Comparison of ENCODE assay signal across 35 cellular contexts in genomic region chr2:190405995-190406394, GRCh38.
"Had no signal": no experiment of that assay in that cellular context is flagged by ENCODE, and none has a peak within 500 bp of the region (broad histone marks: within the 10 kb centered on the region; RNA-seq: fewer than 3 reads in every experiment).

No MANE protein-coding gene starts in this region.

- H3K9me3 ChIP-seq: MG63 had no signal

- H3K4me3 ChIP-seq: MG63 had no signal

- H3K36me3 ChIP-seq: MG63 had no signal

- DNase-seq: Karpas-422, Kasumi-1, MG63, MM.1S, MV-4-11, NCI-H1048, NCI-H1092, NCI-H1092 treated with DMSO at 0.1 percent for 48 hours, NCI-H1105, NCI-H1105 treated with DMSO at 0.1 percent for 48 hours, NCI-H1417, NCI-H1417 treated with DMSO at 0.1 percent for 48 hours, NCI-H1436, NCI-H1436 treated with DMSO at 0.1 percent for 48 hours, NCI-H146, NCI-H1694, NCI-H1694 treated with DMSO at 0.1 percent for 48 hours, NCI-H187, NCI-H187 treated with DMSO at 0.1 percent for 48 hours, NCI-H1930, NCI-H2029, NCI-H2029 treated with DMSO at 0.1 percent for 48 hours, NCI-H2081, NCI-H2081 treated with DMSO at 0.1 percent for 48 hours, NCI-H2107, NCI-H2171, NCI-H2171 treated with DMSO at 0.1 percent for 48 hours, NCI-H2227 treated with DMSO at 0.1 percent for 48 hours, NCI-H226, NCI-H345, NCI-H446, NCI-H446 treated with DMSO at 0.1 percent for 48 hours, NCI-H510A, NCI-H510A treated with DMSO at 0.1 percent for 48 hours, NCI-H524 had no signal
